In the genomic region with DNA sequence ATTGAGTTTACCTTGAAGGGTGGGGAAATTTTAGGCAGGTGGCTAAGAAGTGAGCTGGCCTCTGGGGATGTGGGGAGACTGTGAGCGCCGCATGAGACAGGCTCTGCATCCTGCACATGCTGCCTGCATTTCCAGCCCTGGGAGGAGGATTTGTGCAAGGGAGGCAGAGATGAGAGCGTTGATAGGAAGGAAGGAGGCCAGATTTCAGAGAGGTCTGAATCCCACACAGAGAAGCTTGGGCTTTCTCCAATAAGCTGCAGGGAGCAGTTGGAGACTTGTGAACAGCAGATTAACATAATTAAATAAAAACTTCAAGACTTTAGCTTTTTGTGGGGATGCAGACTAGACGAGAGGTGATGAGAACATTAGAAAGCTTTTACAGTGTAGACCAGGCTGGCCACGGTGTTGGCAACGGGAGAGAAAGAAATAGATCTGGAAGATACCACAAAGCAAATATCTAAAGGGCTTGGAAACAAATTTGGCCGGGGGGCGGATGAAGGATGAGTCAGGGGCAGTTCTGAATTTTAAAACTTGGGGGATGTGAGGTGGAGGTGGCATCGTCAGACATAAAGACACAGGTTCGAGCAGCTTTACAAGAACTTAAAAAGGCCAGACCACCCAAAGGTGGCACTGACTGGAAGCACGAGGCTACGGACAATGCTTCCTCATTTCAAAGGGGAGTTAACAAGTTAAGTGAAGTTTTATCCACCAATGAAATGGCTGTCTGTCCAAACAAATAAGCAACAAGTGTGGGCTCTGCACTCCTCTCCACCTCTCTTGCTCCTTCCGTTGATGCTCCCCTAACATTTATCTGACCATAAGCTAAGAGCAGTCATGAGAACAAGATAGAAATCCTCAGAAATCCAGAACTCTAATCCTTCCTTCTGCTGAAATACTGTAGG, we compare ENCODE assay signal across 9 cellular contexts. TPM values are rescaled to one million over a fixed set of nuclear protein-coding genes. Genes with fewer than 3 reads are reported as not detected.
DNase-seq lines count a peak whose midpoint lies in the region; ATAC-seq and TF ChIP-seq lines count a peak whose summit lies in the region.
"Had no signal": no experiment of that assay in that cellular context is flagged by ENCODE, and none has a peak within 500 bp of the region (broad histone marks: within the 10 kb centered on the region; RNA-seq: fewer than 3 reads in every experiment).

No MANE protein-coding gene starts in this region.

- no peaks in the 10 kb centered on the region for H3K4me1 ChIP-seq in CD4-positive, CD25-positive, alpha-beta regulatory T cell (ENCODE audit: control insufficient read depth, insufficient read depth, low read length, poor library complexity, severe bottlenecking)
- peaks cover 15% of the 10 kb centered on the region for H3K4me1 ChIP-seq in HEK293 (ENCODE audit: control insufficient read depth, insufficient read depth, low read length)

- H3K36me3 Mint-ChIP-seq in CD4-positive, CD25-positive, alpha-beta regulatory T cell = peaks cover 9% of the 10 kb centered on the region
- peaks cover 5% of the 10 kb centered on the region for H3K36me3 Mint-ChIP-seq in activated CD4-positive, alpha-beta memory T cell treated with anti-CD3 and anti-CD28 coated beads, Interleukin-2, amount 10 ng/mL, durations not matched to agents 7 days and 5 days (ENCODE audit: low read depth)

- peaks cover 0 to 23% (median 16%) of the 10 kb centered on the region in 4 donors for H3K4me1 Mint-ChIP-seq in CD4-positive, CD25-positive, alpha-beta regulatory T cell
- peaks cover 38% of the 10 kb centered on the region for H3K4me1 Mint-ChIP-seq in activated CD4-positive, alpha-beta memory T cell treated with anti-CD3 and anti-CD28 coated beads, Interleukin-2, amount 10 ng/mL, durations not matched to agents 7 days and 5 days

- H3K4me3 ChIP-seq in CD4-positive, CD25-positive, alpha-beta regulatory T cell (ENCODE audit: low read depth, low read length) = no peak overlapping the region
- no peak overlapping the region for H3K4me3 ChIP-seq in HEK293 (ENCODE audit: low read depth, low read length)

- CTCF ChIA-PET in HEK293 (lab: Yijun Ruan, JAX) = interaction anchor here (0.6 to 1.4 kb wide), 5 partner anchors 31 to 895 kb away, joined by 3 to 4 read pairs (median 3); no protein-coding TSS in a partner anchor
- CTCF ChIA-PET in activated CD4-positive, alpha-beta memory T cell treated with anti-CD3 and anti-CD28 coated beads, Interleukin-2, amount 10 ng/mL, durations not matched to agents 7 days and 5 days (lab: Charles Lee) = interaction anchor here (0.6 to 2.0 kb wide), 6 partner anchors 8 to 489 kb away, joined by 3 to 9 read pairs (median 4); no protein-coding TSS in a partner anchor

- no peak for DNase-seq in CD4-positive, CD25-positive, alpha-beta regulatory T cell
- no peak for DNase-seq in activated CD4-positive, alpha-beta memory T cell treated with anti-CD3 and anti-CD28 coated beads, Interleukin-2, amount 10 ng/mL, durations not matched to agents 7 days and 5 days
- DNase-seq in islet precursor cell (peak; percentile 71), NCI-H526 (lab: John Stamatoyannopoulos, UW) (no peak), HK-2 (ENCODE audit: unreplicated experiment) (no peak)
- DNase-seq in stimulated activated CD4-positive, alpha-beta T cell treated with anti-CD3 and anti-CD28 coated beads, Interleukin-12 subunit alpha, Interleukin-12 subunit beta, amount 100 ng/mL, for 4 hours = no peak
- DNase-seq in stimulated activated naive CD4-positive, alpha-beta T cell (lab: John Stamatoyannopoulos, UW) = no peak
- DNase-seq: midbrain had no signal

- no peaks in the 10 kb centered on the region for H3K9me3 ChIP-seq in CD4-positive, CD25-positive, alpha-beta regulatory T cell (ENCODE audit: control insufficient read depth in 2 of 2, low read length in 2 of 2)
- H3K9me3 ChIP-seq in HEK293 (ENCODE audit: control insufficient read depth, insufficient read depth, low read depth, low read length) = no peaks in the 10 kb centered on the region

- ATAC-seq in CD4-positive, CD25-positive, alpha-beta regulatory T cell (ENCODE audit: low read depth in 2 of 2) = no peak

- TF ChIP-seq CTCF in HEK293 (tag by site-specific recombination; IDR thresholded peaks at IDR 0.05) = no peak

- no peaks in the 10 kb centered on the region for H3K27me3 Mint-ChIP-seq in CD4-positive, CD25-positive, alpha-beta regulatory T cell
- no peaks in the 10 kb centered on the region for H3K27me3 Mint-ChIP-seq in activated CD4-positive, alpha-beta memory T cell treated with anti-CD3 and anti-CD28 coated beads, Interleukin-2, amount 10 ng/mL, durations not matched to agents 7 days and 5 days

- peak overlapping the region in 2 of 3 donors; percentile 37 to 72 for H3K27ac Mint-ChIP-seq in CD4-positive, CD25-positive, alpha-beta regulatory T cell
- H3K27ac Mint-ChIP-seq in activated CD4-positive, alpha-beta memory T cell treated with anti-CD3 and anti-CD28 coated beads, Interleukin-2, amount 10 ng/mL, durations not matched to agents 7 days and 5 days = peak overlapping the region; percentile 71

- H3K27ac ChIP-seq in CD4-positive, CD25-positive, alpha-beta regulatory T cell (ENCODE audit: insufficient read depth, low read length, poor library complexity, severe bottlenecking) = no peak overlapping the region
- H3K27ac ChIP-seq in HEK293 (ENCODE audit: extremely low read depth, low read depth, low read length) = no peak overlapping the region

- no peak overlapping the region for H3K4me3 Mint-ChIP-seq in CD4-positive, CD25-positive, alpha-beta regulatory T cell
- H3K4me3 Mint-ChIP-seq in activated CD4-positive, alpha-beta memory T cell treated with anti-CD3 and anti-CD28 coated beads, Interleukin-2, amount 10 ng/mL, durations not matched to agents 7 days and 5 days = no peak overlapping the region

- H3K36me3 ChIP-seq in CD4-positive, CD25-positive, alpha-beta regulatory T cell (ENCODE audit: control insufficient read depth, insufficient read depth, low read length) = no peaks in the 10 kb centered on the region
- no peaks in the 10 kb centered on the region for H3K36me3 ChIP-seq in HEK293 (ENCODE audit: control insufficient read depth in 2 of 2, insufficient read depth in 1 of 2, low read length in 2 of 2)

- H3K9me3 Mint-ChIP-seq in CD4-positive, CD25-positive, alpha-beta regulatory T cell = no peaks in the 10 kb centered on the region
- H3K9me3 Mint-ChIP-seq in activated CD4-positive, alpha-beta memory T cell treated with anti-CD3 and anti-CD28 coated beads, Interleukin-2, amount 10 ng/mL, durations not matched to agents 7 days and 5 days = peaks cover 3% of the 10 kb centered on the region

- H3K27me3 ChIP-seq in CD4-positive, CD25-positive, alpha-beta regulatory T cell (ENCODE audit: control insufficient read depth, insufficient read depth, low read length) = no peaks in the 10 kb centered on the region

- POLR2A ChIA-PET in HEK293 (lab: Yijun Ruan, JAX) = no interaction called here
- POLR2A ChIA-PET in activated CD4-positive, alpha-beta memory T cell treated with anti-CD3 and anti-CD28 coated beads, Interleukin-2, amount 10 ng/mL, durations not matched to agents 7 days and 5 days (lab: Charles Lee) = interaction anchor here (1.3 to 2.8 kb wide), 3 partner anchors 9 to 57 kb away, joined by 3 to 19 read pairs (median 6); partner anchors contain the start of gene HIVEP3

TF ChIP-seq in HEK293, 187 proteins besides CTCF, POLR2A, EP300 and RAD21 (continues in another document):
- TF ChIP-seq ZNF341 (tag by site-specific recombination; IDR thresholded peaks at IDR 0.05; ENCODE audit: low read depth) = no peak
- TF ChIP-seq SP3 (tag by site-specific recombination; IDR thresholded peaks at IDR 0.05) = no peak
- no peak for TF ChIP-seq ZNF174 (tag by site-specific recombination; IDR thresholded peaks at IDR 0.05)
- TF ChIP-seq ZNF138 (tag by site-specific recombination; IDR thresholded peaks at IDR 0.05; ENCODE audit: borderline replicate concordance) = no peak
- TF ChIP-seq ZBTB17 (tag by site-specific recombination; IDR thresholded peaks at IDR 0.05) = peak; percentile 47; the same call in 1 of the 2 replicates
- no peak for TF ChIP-seq REPIN1 (tag by site-specific recombination; IDR thresholded peaks at IDR 0.05; ENCODE audit: low read depth)
- TF ChIP-seq, protein P1, sequence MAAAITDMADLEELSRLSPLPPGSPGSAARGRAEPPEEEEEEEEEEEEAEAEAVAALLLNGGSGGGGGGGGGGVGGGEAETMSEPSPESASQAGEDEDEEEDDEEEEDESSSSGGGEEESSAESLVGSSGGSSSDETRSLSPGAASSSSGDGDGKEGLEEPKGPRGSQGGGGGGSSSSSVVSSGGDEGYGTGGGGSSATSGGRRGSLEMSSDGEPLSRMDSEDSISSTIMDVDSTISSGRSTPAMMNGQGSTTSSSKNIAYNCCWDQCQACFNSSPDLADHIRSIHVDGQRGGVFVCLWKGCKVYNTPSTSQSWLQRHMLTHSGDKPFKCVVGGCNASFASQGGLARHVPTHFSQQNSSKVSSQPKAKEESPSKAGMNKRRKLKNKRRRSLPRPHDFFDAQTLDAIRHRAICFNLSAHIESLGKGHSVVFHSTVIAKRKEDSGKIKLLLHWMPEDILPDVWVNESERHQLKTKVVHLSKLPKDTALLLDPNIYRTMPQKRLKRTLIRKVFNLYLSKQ (tag by site-specific recombination; IDR thresholded peaks at IDR 0.05; ENCODE audit: borderline replicate concordance) = no peak
- TF ChIP-seq ZNF19 (tag by site-specific recombination; IDR thresholded peaks at IDR 0.05; ENCODE audit: low read depth) = no peak
- peak; percentile 71 for TF ChIP-seq GLIS1 (tag by site-specific recombination; IDR thresholded peaks at IDR 0.05)
- no peak for TF ChIP-seq ZNF701 (tag by site-specific recombination; IDR thresholded peaks at IDR 0.05)
- TF ChIP-seq ZNF426 (tag by site-specific recombination; IDR thresholded peaks at IDR 0.05) = no peak
- peak; percentile 89 for TF ChIP-seq SCRT2 (tag by site-specific recombination; IDR thresholded peaks at IDR 0.05)
- no peak for TF ChIP-seq ZNF239 (tag by site-specific recombination; IDR thresholded peaks at IDR 0.05)
- no peak for TF ChIP-seq ZNF416 (tag by site-specific recombination; IDR thresholded peaks at IDR 0.05)
- no peak for TF ChIP-seq ZFP3 (tag by site-specific recombination; IDR thresholded peaks at IDR 0.05; ENCODE audit: low read depth)

RNA-seq across cellular contexts. Expression of gene HIVEP3, which starts 57.0 kb away (rescaled TPM):
- 17.2 TPM for total RNA-seq in CD4-positive, CD25-positive, alpha-beta regulatory T cell
- 10 to 100 TPM in 1 of 4 donors, 1 to 10 TPM in 3; 3.9 to 10.9 (median 6.0) TPM for polyA plus RNA-seq in CD4-positive, CD25-positive, alpha-beta regulatory T cell
- total RNA-seq in activated CD4-positive, alpha-beta memory T cell treated with anti-CD3 and anti-CD28 coated beads, Interleukin-2, amount 10 ng/mL, durations not matched to agents 7 days and 5 days = 10 to 100 TPM; 27.8 to 28.8 TPM
